In the genomic region with DNA sequence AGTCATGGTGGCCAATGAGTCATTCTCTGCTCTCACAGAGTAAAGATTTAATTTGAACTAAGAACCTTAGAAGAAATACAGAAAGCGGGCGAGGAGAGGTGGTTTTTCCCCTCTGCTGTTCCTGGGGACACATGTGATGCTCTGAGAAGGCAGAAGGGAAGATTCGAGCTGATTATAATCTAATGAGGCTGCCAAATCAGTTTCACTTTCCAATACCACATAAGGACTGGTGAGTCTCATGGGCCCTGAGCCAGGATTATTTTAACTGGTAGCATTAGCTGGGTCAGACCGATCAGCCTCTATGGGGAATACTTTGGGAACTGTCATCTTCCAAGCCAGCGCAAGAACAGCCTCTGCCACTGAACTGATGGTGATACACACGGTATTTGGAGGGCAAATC, we compare ENCODE assay signal across 13 cellular contexts.
A peak's percentile ranks its signal among the peaks of the same experiment; 100 is the strongest.
DNase-seq lines count a peak whose midpoint lies in the region; ATAC-seq and TF ChIP-seq lines count a peak whose summit lies in the region.
"Had no signal": no experiment of that assay in that cellular context is flagged by ENCODE, and none has a peak within 500 bp of the region (broad histone marks: within the 10 kb centered on the region; RNA-seq: fewer than 3 reads in every experiment).

No MANE protein-coding gene starts in this region.

- H3K4me2 ChIP-seq in Loucy (ENCODE audit: low read depth, low read length, poor library complexity, severe bottlenecking), result peak overlapping the region; percentile 93

- no peak for TF ChIP-seq CTCF in GM10266 (IDR thresholded peaks at IDR 0.05; ENCODE audit: control insufficient read depth, insufficient read depth, low read depth, missing control alignments)
- no peak for TF ChIP-seq CTCF in Loucy (conservative IDR thresholded peaks at IDR 0.05; ENCODE audit: low read length)
- TF ChIP-seq CTCF in ovary (IDR thresholded peaks at IDR 0.05), result no peak

- H3K9me2 ChIP-seq in Loucy (replicated peaks; ENCODE audit: low read depth, low read length), result no peaks in the 10 kb centered on the region

- H3K4me3 ChIP-seq in Loucy (ENCODE audit: low read length, poor library complexity, severe bottlenecking) (peak overlapping the region; percentile 76), ovary (no peak overlapping the region)

- H3K79me2 ChIP-seq in Loucy (ENCODE audit: insufficient read depth, low read length), result peaks cover 53% of the 10 kb centered on the region

- H3K27me3 Mint-ChIP-seq in immature natural killer cell (ENCODE audit: low read depth in 3 of 3), result peaks cover 0 to 3% (median 0%) of the 10 kb centered on the region in 3 donors
- H3K27me3 Mint-ChIP-seq in activated naive CD4-positive, alpha-beta T cell treated with anti-CD3 and anti-CD28 coated beads, Interleukin-2, amount 10 ng/mL, durations not matched to agents 7 days and 5 days, result peaks cover 13% of the 10 kb centered on the region

- H3K9me3 ChIP-seq in Loucy (ENCODE audit: insufficient read depth, low read depth, low read length), result no peaks in the 10 kb centered on the region
- H3K9me3 ChIP-seq in ovary, result no peaks in the 10 kb centered on the region

- H3K36me3 Mint-ChIP-seq in immature natural killer cell, result peaks cover 0 to 6% (median 0%) of the 10 kb centered on the region in 3 donors
- no peaks in the 10 kb centered on the region for H3K36me3 Mint-ChIP-seq in activated naive CD4-positive, alpha-beta T cell treated with anti-CD3 and anti-CD28 coated beads, Interleukin-2, amount 10 ng/mL, durations not matched to agents 7 days and 5 days

- peak overlapping the region in 3 of 6 donors; percentile 44 to 67 (median 63) for H3K27ac Mint-ChIP-seq in immature natural killer cell
- H3K27ac Mint-ChIP-seq in activated naive CD4-positive, alpha-beta T cell treated with anti-CD3 and anti-CD28 coated beads, Interleukin-2, amount 10 ng/mL, durations not matched to agents 7 days and 5 days, result no peak overlapping the region

- no peak for TF ChIP-seq POLR2A in ovary (IDR thresholded peaks at IDR 0.05)

- peak overlapping the region; percentile 7 to 64 (median 38) for H3K4me3 Mint-ChIP-seq in immature natural killer cell
- H3K4me3 Mint-ChIP-seq in activated naive CD4-positive, alpha-beta T cell treated with anti-CD3 and anti-CD28 coated beads, Interleukin-2, amount 10 ng/mL, durations not matched to agents 7 days and 5 days, result no peak overlapping the region

- CTCF ChIA-PET in activated naive CD4-positive, alpha-beta T cell treated with anti-CD3 and anti-CD28 coated beads, Interleukin-2, amount 10 ng/mL, durations not matched to agents 7 days and 5 days (lab: Charles Lee), result interaction anchor here (1.8 kb wide), 1 partner anchor 17 kb away, joined by 5 read pairs; no protein-coding TSS in a partner anchor

- TF ChIP-seq EP300 in ovary (IDR thresholded peaks at IDR 0.05), result no peak

- no peak overlapping the region for H2AFZ ChIP-seq in Loucy (ENCODE audit: low read length)

- no peak overlapping the region for H3K9ac ChIP-seq in Loucy (ENCODE audit: low read depth, low read length, poor library complexity, severe bottlenecking)

- no peaks in the 10 kb centered on the region for H3K27me3 ChIP-seq in Loucy (ENCODE audit: insufficient read depth, low read length, poor library complexity, severe bottlenecking)
- no peaks in the 10 kb centered on the region for H3K27me3 ChIP-seq in ovary

- peaks cover 28 to 38% of the 10 kb centered on the region in 2 donors for H3K4me1 Mint-ChIP-seq in immature natural killer cell
- H3K4me1 Mint-ChIP-seq in activated naive CD4-positive, alpha-beta T cell treated with anti-CD3 and anti-CD28 coated beads, Interleukin-2, amount 10 ng/mL, durations not matched to agents 7 days and 5 days, result peaks cover 26% of the 10 kb centered on the region

- H3K9me3 Mint-ChIP-seq in immature natural killer cell, result no peaks in the 10 kb centered on the region
- H3K9me3 Mint-ChIP-seq in activated naive CD4-positive, alpha-beta T cell treated with anti-CD3 and anti-CD28 coated beads, Interleukin-2, amount 10 ng/mL, durations not matched to agents 7 days and 5 days, result no peaks in the 10 kb centered on the region

- H3K36me3 ChIP-seq in Loucy (ENCODE audit: insufficient read depth, low read length) (no peaks in the 10 kb centered on the region), ovary (no peaks in the 10 kb centered on the region)

- H3F3A ChIP-seq in Loucy (ENCODE audit: low read depth), result no peaks in the 10 kb centered on the region

- H4K20me1 ChIP-seq in Loucy (ENCODE audit: insufficient read depth, low read length, poor library complexity, severe bottlenecking), result no peaks in the 10 kb centered on the region

- H3K27ac ChIP-seq in ovary, result no peak overlapping the region

- DNase-seq in GM10266 (ENCODE audit: extremely low spot score), result peak; percentile 25
- peak in 1 of 3 donors; percentile 9 for DNase-seq in immature natural killer cell
- DNase-seq in ovary, result no peak
- DNase-seq in hypothalamus (lab: John Stamatoyannopoulos, UW), result no peak
- DNase-seq in activated naive CD4-positive, alpha-beta T cell treated with anti-CD3 and anti-CD28 coated beads, Interleukin-2, amount 10 ng/mL, durations not matched to agents 7 days and 5 days, result no peak
- DNase-seq: anterior cingulate cortex, HCEC 1CT, mesendoderm, NCI-H446, T1000 had no signal

- H3K4me1 ChIP-seq in Loucy (ENCODE audit: insufficient read depth, low read length, poor library complexity, severe bottlenecking) (peaks cover 46% of the 10 kb centered on the region), ovary (ENCODE audit: insufficient read depth) (no peaks in the 10 kb centered on the region)

- WGBS in ovary, 3 donors, result 79 to 88% (median 83%) methylated on average over 6 of the region's 6 CpGs

- ATAC-seq in GM19463 (IDR thresholded peaks at IDR 0.05; ENCODE audit: unreplicated experiment), result peak; percentile 26
- no peak for ATAC-seq in HG02852 (IDR thresholded peaks at IDR 0.05; ENCODE audit: unreplicated experiment)

- intact Hi-C loops in ovary (cut with DNase I), result no loop called here
